ENCODE assay signal across 8 cellular contexts in genomic region chr7:139034855-139035587, GRCh38. TPM values are rescaled to one million over a fixed set of nuclear protein-coding genes. Genes with fewer than 3 reads are reported as not detected.
DNase-seq lines count a peak whose midpoint lies in the region; ATAC-seq and TF ChIP-seq lines count a peak whose summit lies in the region.

No MANE protein-coding gene starts in this region.

- no peak for TF ChIP-seq POLR2A in adrenal gland (IDR thresholded peaks at IDR 0.05)
- TF ChIP-seq POLR2A in spleen (IDR thresholded peaks at IDR 0.05): no peak

- H3K27me3 ChIP-seq in adrenal gland (no peaks in the 10 kb centered on the region), iPS DF 6.9 (ENCODE audit: control insufficient read depth, insufficient read depth, low read length) (no peaks in the 10 kb centered on the region), spleen (replicated peaks in 1 of 7) (peaks cover 0 to 15% (median 0%) of the 10 kb centered on the region in 7 donors)

- H3K9me3 ChIP-seq in adrenal gland (replicated peaks in 1 of 3): no peaks in the 10 kb centered on the region
- no peaks in the 10 kb centered on the region for H3K9me3 ChIP-seq in iPS DF 6.9 (ENCODE audit: control insufficient read depth, insufficient read depth, low read length)
- no peaks in the 10 kb centered on the region for H3K9me3 ChIP-seq in spleen

- peak; percentile 41 for ATAC-seq in HG02938 (IDR thresholded peaks at IDR 0.05; ENCODE audit: unreplicated experiment)

- DNase-seq in activated CD4-positive, alpha-beta T cell treated with anti-CD3 and anti-CD28 coated beads for 4 hours: peak; percentile 48 to 52
- no peak for DNase-seq in activated CD4-positive, alpha-beta T cell treated with anti-CD3 and anti-CD28 coated beads for 1 hour
- DNase-seq in NCI-H748 treated with DMSO at 0.1 percent for 48 hours (lab: John Stamatoyannopoulos, UW) (peak; percentile 38), adrenal gland (peak in 6 of 7 donors; percentile 36 to 64 (median 50)), iPS DF 6.9 (ENCODE audit: low read depth, low spot score) (no peak), spleen (no peak), NCI-H2029 treated with DMSO at 0.1 percent for 48 hours (lab: John Stamatoyannopoulos, UW) (no peak)

- TF ChIP-seq CTCF in adrenal gland (IDR thresholded peaks at IDR 0.05) (no peak), spleen (IDR thresholded peaks at IDR 0.05 in 8 of 11, conservative IDR thresholded peaks at IDR 0.05 in 3 of 11) (no peak)

- 8 to 46% (median 24%) methylated on average over 6 to 48 of the region's 48 CpGs for WGBS in adrenal gland, 4 donors
- WGBS in iPS DF 6.9 (ENCODE audit: insufficient coverage, insufficient read length): no CpG with 5 or more reads among the region's 48 CpGs
- 9 to 44% (median 12%) methylated on average over 12 to 48 of the region's 48 CpGs for WGBS in spleen, 5 donors

- peaks cover 5 to 15% of the 10 kb centered on the region in 2 donors for H3K4me1 ChIP-seq in adrenal gland (replicated peaks in 1 of 2)
- H3K4me1 ChIP-seq in iPS DF 6.9 (ENCODE audit: control insufficient read depth, insufficient read depth, low read length): no peaks in the 10 kb centered on the region
- peaks cover 0 to 35% (median 23%) of the 10 kb centered on the region in 6 donors for H3K4me1 ChIP-seq in spleen

- peak overlapping the region in 4 of 5 donors; percentile 36 to 85 (median 62) for H3K27ac ChIP-seq in adrenal gland
- no peak overlapping the region for H3K27ac ChIP-seq in iPS DF 6.9 (ENCODE audit: low read length)
- peak overlapping the region; percentile 63 to 85 (median 81) for H3K27ac ChIP-seq in spleen

- H3K4me3 ChIP-seq in adrenal gland (peak overlapping the region in 3 of 4 donors; percentile 78 to 98 (median 88)), iPS DF 6.9 (ENCODE audit: low read length) (peak overlapping the region; percentile 55; the same call in 1 of the 2 replicates), spleen (peak overlapping the region; percentile 78 to 95 (median 86))

- H3K36me3 ChIP-seq in adrenal gland (replicated peaks in 1 of 2) (peaks cover 0 to 7% of the 10 kb centered on the region in 2 donors), iPS DF 6.9 (ENCODE audit: control insufficient read depth, insufficient read depth, low read length) (no peaks in the 10 kb centered on the region), spleen (peaks cover 0 to 13% (median 0%) of the 10 kb centered on the region in 6 donors)

- intact Hi-C loops in adrenal gland (cut with DNase I): no loop called here
- intact Hi-C loops in spleen (cut with DNase I; ENCODE audit: low total_unique reads): no loop called here

RNA-seq across cellular contexts. Expression of gene ZC3HAV1L, which starts 0.8 kb away (rescaled TPM):
- total RNA-seq in adrenal gland (10 to 100 TPM in 7 of 8 donors, 1 to 10 TPM in 1; 7.4 to 27.2 (median 17.0) TPM), spleen (10 to 100 TPM; 11.1 to 27.7 (median 12.9) TPM)
- polyA plus RNA-seq in adrenal gland (1 to 10 TPM in 2 of 3 donors, under 1 TPM in 1; 0.30 to 3.4 (median 1.3) TPM), spleen (under 1 TPM; 0.08 to 0.93 (median 0.15) TPM)

RNA-seq across cellular contexts. Expression of gene KIAA1549, which starts 53.8 kb away (rescaled TPM):
- total RNA-seq in adrenal gland (1 to 10 TPM; 1.8 to 7.6 (median 3.7) TPM), spleen (1 to 10 TPM in 4 of 7 donors, under 1 TPM in 3; 0.67 to 1.8 (median 1.0) TPM)
- polyA plus RNA-seq in adrenal gland (1 to 10 TPM; 1.3 to 4.0 (median 1.7) TPM), spleen (under 1 TPM; 0.03 to 0.10 (median 0.09) TPM)

Comparison
In these comparisons a context has a peak if more than half of its experiments do, and no peak if none do; other contexts are left out.
1. DNase-seq: peak in activated CD4-positive, alpha-beta T cell treated with anti-CD3 and anti-CD28 coated beads for 4 hours (2 of 2), NCI-H748 treated with DMSO at 0.1 percent for 48 hours (single experiment) and adrenal gland (6 of 7); none in activated CD4-positive, alpha-beta T cell treated with anti-CD3 and anti-CD28 coated beads for 1 hour (single experiment), iPS DF 6.9 (single experiment), spleen (single experiment) and NCI-H2029 treated with DMSO at 0.1 percent for 48 hours (single experiment).
2. Peak in every context shown above with its lines, with median percentiles within 50 percentile points of each other: H3K4me3 ChIP-seq.